Comparison of ENCODE assay signal across 9 cellular contexts in genomic region chr1:16026723-16027484, GRCh38. TPM values are rescaled to one million over a fixed set of nuclear protein-coding genes. Genes with fewer than 3 reads are reported as not detected.
DNase-seq lines count a peak whose midpoint lies in the region; ATAC-seq and TF ChIP-seq lines count a peak whose summit lies in the region.
"Had no signal": no experiment of that assay in that cellular context is flagged by ENCODE, and none has a peak within 500 bp of the region (broad histone marks: within the 10 kb centered on the region; RNA-seq: fewer than 3 reads in every experiment).

No MANE protein-coding gene starts in this region.

- peaks cover 6% of the 10 kb centered on the region for H3K4me1 Mint-ChIP-seq in endodermal cell

- DNase-seq in DND-41 (peak; percentile 10), SK-MEL-5 (ENCODE audit: low read depth, low spot score) (peak; percentile 15), endodermal cell (peak; percentile 99), NCI-H2081 (lab: John Stamatoyannopoulos, UW) (no peak), C1 segment of cervical spinal cord (lab: John Stamatoyannopoulos, UW) (no peak)

- 8 to 26% methylated on average over 6 to 33 of the region's 33 CpGs for WGBS in endodermal cell (ENCODE audit: insufficient coverage in 1 of 2, insufficient read length in 1 of 2), 2 experiments

- no peak overlapping the region for H3K27ac Mint-ChIP-seq in endodermal cell

- no peak overlapping the region for H2AFZ ChIP-seq in DND-41 (ENCODE audit: low read depth, low read length)

- no peaks in the 10 kb centered on the region for H3K79me2 ChIP-seq in DND-41 (ENCODE audit: insufficient read depth, low read length)

- no peaks in the 10 kb centered on the region for H3K36me3 Mint-ChIP-seq in endodermal cell (ENCODE audit: low read depth)

- TF ChIP-seq CTCF in DND-41 (IDR thresholded peaks at IDR 0.05; ENCODE audit: borderline replicate concordance, extremely low read depth, low read length, poor library complexity, severe bottlenecking) (no peak), endodermal cell (conservative IDR thresholded peaks at IDR 0.05) (peak; percentile 16)

- H3K4me1 ChIP-seq in DND-41 (ENCODE audit: insufficient read depth, low read length): no peaks in the 10 kb centered on the region
- no peaks in the 10 kb centered on the region for H3K4me1 ChIP-seq in endodermal cell (ENCODE audit: control insufficient read depth, insufficient read depth, low read length)
- peaks cover 2% of the 10 kb centered on the region for H3K4me1 ChIP-seq in rectal smooth muscle tissue (ENCODE audit: control insufficient read depth, insufficient read depth, low read length)

- no peaks in the 10 kb centered on the region for H3K27me3 ChIP-seq in DND-41 (ENCODE audit: insufficient read depth, low read length, poor library complexity)
- H3K27me3 ChIP-seq in endodermal cell (ENCODE audit: control insufficient read depth, insufficient read depth, low read length, poor library complexity, severe bottlenecking): no peaks in the 10 kb centered on the region
- no peaks in the 10 kb centered on the region for H3K27me3 ChIP-seq in rectal smooth muscle tissue (ENCODE audit: control insufficient read depth, insufficient read depth, low read length)

- ATAC-seq in DND-41 (ENCODE audit: insufficient read depth, low read depth): 0 out of 3 replicates have a peak, but pooled peaks have one; percentile 33
- ATAC-seq in HG02759 (IDR thresholded peaks at IDR 0.05; ENCODE audit: unreplicated experiment): no peak
- no peak for ATAC-seq in GM18868 (IDR thresholded peaks at IDR 0.05; ENCODE audit: unreplicated experiment)

- H3K4me3 ChIP-seq in DND-41 (ENCODE audit: low read depth in 1 of 2, low read length in 2 of 2) (no peak overlapping the region), endodermal cell (ENCODE audit: low read length) (peak overlapping the region; percentile 64), rectal smooth muscle tissue (ENCODE audit: low read length) (peak overlapping the region; percentile 48)

- H3K9me3 Mint-ChIP-seq in endodermal cell: no peaks in the 10 kb centered on the region

- H3K27me3 Mint-ChIP-seq in endodermal cell (ENCODE audit: insufficient read depth): peaks cover 37% of the 10 kb centered on the region

- no peak overlapping the region for H3K27ac ChIP-seq in DND-41 (ENCODE audit: low read length)
- H3K27ac ChIP-seq in endodermal cell (ENCODE audit: low read depth, low read length): no peak overlapping the region
- peak overlapping the region; percentile 40 for H3K27ac ChIP-seq in rectal smooth muscle tissue (ENCODE audit: low read depth, low read length)

- no peaks in the 10 kb centered on the region for H4K20me1 ChIP-seq in DND-41 (ENCODE audit: insufficient read depth, low read length)

- H3K36me3 ChIP-seq in DND-41 (ENCODE audit: insufficient read depth, low read length) (no peaks in the 10 kb centered on the region), endodermal cell (ENCODE audit: control insufficient read depth, insufficient read depth, low read length) (no peaks in the 10 kb centered on the region), rectal smooth muscle tissue (ENCODE audit: control insufficient read depth, insufficient read depth, low read length) (no peaks in the 10 kb centered on the region)

- no peaks in the 10 kb centered on the region for H3K9me3 ChIP-seq in DND-41 (ENCODE audit: insufficient read depth, low read length, severe bottlenecking)
- H3K9me3 ChIP-seq in endodermal cell (ENCODE audit: control insufficient read depth, low read length): no peaks in the 10 kb centered on the region

- no peak overlapping the region for H3K4me2 ChIP-seq in DND-41 (ENCODE audit: insufficient read depth, low read length)

- H3K4me3 Mint-ChIP-seq in endodermal cell: peak overlapping the region; percentile 41

- no peak overlapping the region for H3K9ac ChIP-seq in DND-41 (ENCODE audit: low read depth, low read length)
- H3K9ac ChIP-seq in endodermal cell (ENCODE audit: extremely low read depth, low read length, poor library complexity, severe bottlenecking): no peak overlapping the region
- H3K9ac ChIP-seq in rectal smooth muscle tissue (ENCODE audit: low read length): peak overlapping the region; percentile 11

- in situ Hi-C loops in SK-MEL-5 (cut with HindIII; ENCODE audit: low pct_unique_long_range_greater_than_20kb, low sequenced_read_pairs): no loop called here

RNA-seq across cellular contexts. Expression of gene CLCNKA, which starts 5.1 kb away (rescaled TPM):
- total RNA-seq in SK-MEL-5 (2014; rRNA removed; shearing (Covaris generic)): not detected in 2 replicates
- polyA plus RNA-seq in SK-MEL-5 (2015; cell fraction: cytosol; rRNA removed): not detected in 2 replicates
- polyA plus RNA-seq in SK-MEL-5 (2015; cell fraction: nucleus; rRNA removed): 0.28 TPM in 1 of 2 replicates, not detected in the other
- total RNA-seq in endodermal cell: 1 to 10 TPM; 3.2 to 3.5 TPM
- polyA plus RNA-seq in endodermal cell (2013, experiment 1 of 2): 0.18 TPM
- polyA plus RNA-seq in endodermal cell (2013, experiment 2 of 2): 0.37 TPM
- total RNA-seq: urinary bladder had no signal

RNA-seq across cellular contexts. Expression of gene HSPB7, which starts 9.1 kb away (rescaled TPM):
- 0.66 TPM in 1 of 2 replicates, not detected in the other for total RNA-seq in SK-MEL-5 (2014; rRNA removed; shearing (Covaris generic))
- polyA plus RNA-seq in SK-MEL-5 (2015; cell fraction: cytosol; rRNA removed): 0.29 and 1.4 TPM in 2 replicates
- polyA plus RNA-seq in SK-MEL-5 (2015; cell fraction: nucleus; rRNA removed): 0.07 TPM in 1 of 2 replicates, not detected in the other
- total RNA-seq in endodermal cell: under 1 TPM in 1 of 2 donors, not detected in 1; 0.15 TPM
- polyA plus RNA-seq in endodermal cell (2013, experiment 1 of 2): 0.18 TPM
- polyA plus RNA-seq in endodermal cell (2013, experiment 2 of 2): not detected

RNA-seq across cellular contexts. Expression of gene CLCNKB, which starts 16.7 kb away (rescaled TPM):
- 0.05 TPM in 1 of 2 replicates, not detected in the other for total RNA-seq in SK-MEL-5 (2014; rRNA removed; shearing (Covaris generic))
- 0.10 TPM in 1 of 2 replicates, not detected in the other for polyA plus RNA-seq in SK-MEL-5 (2015; cell fraction: cytosol; rRNA removed)
- 0.54 TPM in 1 of 2 replicates, not detected in the other for polyA plus RNA-seq in SK-MEL-5 (2015; cell fraction: nucleus; rRNA removed)
- total RNA-seq in endodermal cell: 1 to 10 TPM; 3.6 to 3.7 TPM
- 3.4 TPM for polyA plus RNA-seq in endodermal cell (2013, experiment 1 of 2)
- 2.0 TPM for polyA plus RNA-seq in endodermal cell (2013, experiment 2 of 2)

RNA-seq across cellular contexts. Expression of gene SRARP, which starts 22.9 kb away (rescaled TPM):
- total RNA-seq in SK-MEL-5 (2014; rRNA removed; shearing (Covaris generic)): not detected in 2 replicates
- not detected in 2 replicates for polyA plus RNA-seq in SK-MEL-5 (2015; cell fraction: cytosol; rRNA removed)
- polyA plus RNA-seq in SK-MEL-5 (2015; cell fraction: nucleus; rRNA removed): not detected in 2 replicates
- total RNA-seq in endodermal cell: 1 to 10 TPM in 1 of 2 donors, under 1 TPM in 1; 0.97 to 1.3 TPM
- polyA plus RNA-seq in endodermal cell (2013, experiment 1 of 2): 0.18 TPM
- polyA plus RNA-seq in endodermal cell (2013, experiment 2 of 2): 0.12 TPM
- total RNA-seq: urinary bladder had no signal

RNA-seq across cellular contexts. Expression of gene FAM131C, which starts 46.5 kb away (rescaled TPM):
- total RNA-seq in SK-MEL-5 (2014; rRNA removed; shearing (Covaris generic)): 0.26 and 0.51 TPM in 2 replicates
- 1.5 and 1.7 TPM in 2 replicates for polyA plus RNA-seq in SK-MEL-5 (2015; cell fraction: cytosol; rRNA removed)
- 0.84 and 1.1 TPM in 2 replicates for polyA plus RNA-seq in SK-MEL-5 (2015; cell fraction: nucleus; rRNA removed)
- total RNA-seq in endodermal cell: 1 to 10 TPM in 1 of 2 donors, under 1 TPM in 1; 0.66 to 2.5 TPM
- polyA plus RNA-seq in endodermal cell (2013, experiment 1 of 2): 3.7 TPM
- 2.4 TPM for polyA plus RNA-seq in endodermal cell (2013, experiment 2 of 2)
- total RNA-seq: urinary bladder had no signal

Comparison
In these comparisons a context has a peak if more than half of its experiments do, and no peak if none do; other contexts are left out.
1. DNase-seq: peak in DND-41 (single experiment), SK-MEL-5 (single experiment) and endodermal cell (single experiment); none in NCI-H2081 (0 of 2) and C1 segment of cervical spinal cord (0 of 14).
2. H3K4me3 ChIP-seq: peak in endodermal cell (single experiment) and rectal smooth muscle tissue (single experiment); none in DND-41 (0 of 2).